In the genomic region with DNA sequence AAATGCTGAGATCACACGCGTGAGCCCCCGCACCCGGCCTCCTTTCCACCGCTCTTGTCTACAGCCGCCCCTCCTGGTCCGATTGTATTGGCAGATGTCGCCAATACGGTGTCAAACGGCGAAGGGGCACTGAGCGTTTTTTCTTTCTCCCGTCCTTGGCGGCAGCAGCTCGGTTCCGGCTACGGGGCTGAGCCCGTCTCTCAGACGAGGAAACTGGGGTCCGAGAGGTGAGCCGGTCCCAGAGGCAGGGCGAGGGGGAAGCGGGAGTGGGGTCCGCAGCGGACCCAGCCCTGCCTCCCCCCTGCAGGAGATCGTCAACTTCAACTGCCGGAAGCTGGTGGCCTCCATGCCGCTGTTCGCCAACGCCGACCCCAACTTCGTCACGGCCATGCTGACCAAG, we compare ENCODE assay signal across 1 cellular context.
TF ChIP-seq lines count a peak whose summit lies in the region.

No MANE protein-coding gene starts in this region.

TF ChIP-seq in K562, 482 proteins besides CTCF, POLR2A, EP300 and RAD21:
- TF ChIP-seq POLR2G (IDR thresholded peaks at IDR 0.05; ENCODE audit: low read depth, low read length): peak; percentile 26; the same call in 1 of the 2 replicates
- TF ChIP-seq, protein P1, sequence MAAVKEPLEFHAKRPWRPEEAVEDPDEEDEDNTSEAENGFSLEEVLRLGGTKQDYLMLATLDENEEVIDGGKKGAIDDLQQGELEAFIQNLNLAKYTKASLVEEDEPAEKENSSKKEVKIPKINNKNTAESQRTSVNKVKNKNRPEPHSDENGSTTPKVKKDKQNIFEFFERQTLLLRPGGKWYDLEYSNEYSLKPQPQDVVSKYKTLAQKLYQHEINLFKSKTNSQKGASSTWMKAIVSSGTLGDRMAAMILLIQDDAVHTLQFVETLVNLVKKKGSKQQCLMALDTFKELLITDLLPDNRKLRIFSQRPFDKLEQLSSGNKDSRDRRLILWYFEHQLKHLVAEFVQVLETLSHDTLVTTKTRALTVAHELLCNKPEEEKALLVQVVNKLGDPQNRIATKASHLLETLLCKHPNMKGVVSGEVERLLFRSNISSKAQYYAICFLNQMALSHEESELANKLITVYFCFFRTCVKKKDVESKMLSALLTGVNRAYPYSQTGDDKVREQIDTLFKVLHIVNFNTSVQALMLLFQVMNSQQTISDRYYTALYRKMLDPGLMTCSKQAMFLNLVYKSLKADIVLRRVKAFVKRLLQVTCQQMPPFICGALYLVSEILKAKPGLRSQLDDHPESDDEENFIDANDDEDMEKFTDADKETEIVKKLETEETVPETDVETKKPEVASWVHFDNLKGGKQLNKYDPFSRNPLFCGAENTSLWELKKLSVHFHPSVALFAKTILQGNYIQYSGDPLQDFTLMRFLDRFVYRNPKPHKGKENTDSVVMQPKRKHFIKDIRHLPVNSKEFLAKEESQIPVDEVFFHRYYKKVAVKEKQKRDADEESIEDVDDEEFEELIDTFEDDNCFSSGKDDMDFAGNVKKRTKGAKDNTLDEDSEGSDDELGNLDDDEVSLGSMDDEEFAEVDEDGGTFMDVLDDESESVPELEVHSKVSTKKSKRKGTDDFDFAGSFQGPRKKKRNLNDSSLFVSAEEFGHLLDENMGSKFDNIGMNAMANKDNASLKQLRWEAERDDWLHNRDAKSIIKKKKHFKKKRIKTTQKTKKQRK (IDR thresholded peaks at IDR 0.05; ENCODE audit: borderline replicate concordance, low read depth, low read length): no peak
- TF ChIP-seq, protein P2, sequence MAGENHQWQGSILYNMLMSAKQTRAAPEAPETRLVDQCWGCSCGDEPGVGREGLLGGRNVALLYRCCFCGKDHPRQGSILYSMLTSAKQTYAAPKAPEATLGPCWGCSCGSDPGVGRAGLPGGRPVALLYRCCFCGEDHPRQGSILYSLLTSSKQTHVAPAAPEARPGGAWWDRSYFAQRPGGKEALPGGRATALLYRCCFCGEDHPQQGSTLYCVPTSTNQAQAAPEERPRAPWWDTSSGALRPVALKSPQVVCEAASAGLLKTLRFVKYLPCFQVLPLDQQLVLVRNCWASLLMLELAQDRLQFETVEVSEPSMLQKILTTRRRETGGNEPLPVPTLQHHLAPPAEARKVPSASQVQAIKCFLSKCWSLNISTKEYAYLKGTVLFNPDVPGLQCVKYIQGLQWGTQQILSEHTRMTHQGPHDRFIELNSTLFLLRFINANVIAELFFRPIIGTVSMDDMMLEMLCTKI (IDR thresholded peaks at IDR 0.05; ENCODE audit: partially characterized antibody): no peak
